1 cellular context compared by ENCODE assay signal in the genomic region with DNA sequence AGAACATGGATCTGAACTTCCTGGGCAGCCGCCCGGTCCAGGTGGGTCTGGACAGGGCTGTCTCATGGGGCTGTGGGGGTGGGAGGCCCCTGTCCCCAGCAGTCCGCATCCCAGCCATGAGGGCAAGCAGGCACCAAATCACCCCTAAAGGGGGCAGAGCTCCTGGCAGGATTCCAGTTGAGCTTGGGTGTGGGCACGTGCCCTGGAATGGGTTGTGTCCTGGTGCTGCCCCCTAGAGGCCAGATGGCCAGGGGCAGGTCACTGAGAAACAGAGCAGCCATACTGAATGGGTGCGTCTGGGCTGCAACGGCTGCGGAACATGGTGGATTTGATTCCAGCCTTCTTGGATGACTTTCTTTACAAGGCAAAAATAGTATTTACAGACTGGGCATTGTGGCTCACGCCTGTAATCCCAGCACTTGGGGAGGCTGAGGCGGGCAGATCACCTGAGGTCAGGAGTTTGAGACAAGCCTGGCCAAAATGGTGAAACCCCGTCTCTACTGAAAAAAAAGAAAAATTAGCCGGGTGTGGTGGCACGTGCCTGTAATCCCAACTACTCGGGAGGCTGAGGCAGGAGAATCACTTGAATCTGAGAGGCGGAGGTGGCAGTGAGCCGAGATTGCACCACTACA.
TF ChIP-seq lines count a peak whose summit lies in the region.
"Not testable (repeated sequence)": the region's sequence is repeated elsewhere in the genome, so short reads cannot be mapped to it uniquely, and the experiment has no call there.

No MANE protein-coding gene starts in this region.

TF ChIP-seq in HepG2, 621 proteins besides CTCF, POLR2A, EP300 and RAD21 (continued from another document and continues in another):
- TF ChIP-seq, protein P1, sequence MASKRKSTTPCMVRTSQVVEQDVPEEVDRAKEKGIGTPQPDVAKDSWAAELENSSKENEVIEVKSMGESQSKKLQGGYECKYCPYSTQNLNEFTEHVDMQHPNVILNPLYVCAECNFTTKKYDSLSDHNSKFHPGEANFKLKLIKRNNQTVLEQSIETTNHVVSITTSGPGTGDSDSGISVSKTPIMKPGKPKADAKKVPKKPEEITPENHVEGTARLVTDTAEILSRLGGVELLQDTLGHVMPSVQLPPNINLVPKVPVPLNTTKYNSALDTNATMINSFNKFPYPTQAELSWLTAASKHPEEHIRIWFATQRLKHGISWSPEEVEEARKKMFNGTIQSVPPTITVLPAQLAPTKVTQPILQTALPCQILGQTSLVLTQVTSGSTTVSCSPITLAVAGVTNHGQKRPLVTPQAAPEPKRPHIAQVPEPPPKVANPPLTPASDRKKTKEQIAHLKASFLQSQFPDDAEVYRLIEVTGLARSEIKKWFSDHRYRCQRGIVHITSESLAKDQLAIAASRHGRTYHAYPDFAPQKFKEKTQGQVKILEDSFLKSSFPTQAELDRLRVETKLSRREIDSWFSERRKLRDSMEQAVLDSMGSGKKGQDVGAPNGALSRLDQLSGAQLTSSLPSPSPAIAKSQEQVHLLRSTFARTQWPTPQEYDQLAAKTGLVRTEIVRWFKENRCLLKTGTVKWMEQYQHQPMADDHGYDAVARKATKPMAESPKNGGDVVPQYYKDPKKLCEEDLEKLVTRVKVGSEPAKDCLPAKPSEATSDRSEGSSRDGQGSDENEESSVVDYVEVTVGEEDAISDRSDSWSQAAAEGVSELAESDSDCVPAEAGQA (IDR thresholded peaks at IDR 0.05; ENCODE audit: low read depth) = peak; percentile 77
- TF ChIP-seq, protein P1 (CRISPR knock-in tag; IDR thresholded peaks at IDR 0.05; ENCODE audit: borderline replicate concordance) = not testable (repeated sequence)
- TF ChIP-seq PATZ1 (CRISPR knock-in tag; IDR thresholded peaks at IDR 0.05) = 0 out of 2 replicates have a peak, but pooled peaks have one; percentile 43
- TF ChIP-seq CBX5 (CRISPR knock-in tag; IDR thresholded peaks at IDR 0.05; ENCODE audit: borderline replicate concordance) = peak; percentile 28; the same call in 1 of the 2 replicates
- TF ChIP-seq, protein P2, sequence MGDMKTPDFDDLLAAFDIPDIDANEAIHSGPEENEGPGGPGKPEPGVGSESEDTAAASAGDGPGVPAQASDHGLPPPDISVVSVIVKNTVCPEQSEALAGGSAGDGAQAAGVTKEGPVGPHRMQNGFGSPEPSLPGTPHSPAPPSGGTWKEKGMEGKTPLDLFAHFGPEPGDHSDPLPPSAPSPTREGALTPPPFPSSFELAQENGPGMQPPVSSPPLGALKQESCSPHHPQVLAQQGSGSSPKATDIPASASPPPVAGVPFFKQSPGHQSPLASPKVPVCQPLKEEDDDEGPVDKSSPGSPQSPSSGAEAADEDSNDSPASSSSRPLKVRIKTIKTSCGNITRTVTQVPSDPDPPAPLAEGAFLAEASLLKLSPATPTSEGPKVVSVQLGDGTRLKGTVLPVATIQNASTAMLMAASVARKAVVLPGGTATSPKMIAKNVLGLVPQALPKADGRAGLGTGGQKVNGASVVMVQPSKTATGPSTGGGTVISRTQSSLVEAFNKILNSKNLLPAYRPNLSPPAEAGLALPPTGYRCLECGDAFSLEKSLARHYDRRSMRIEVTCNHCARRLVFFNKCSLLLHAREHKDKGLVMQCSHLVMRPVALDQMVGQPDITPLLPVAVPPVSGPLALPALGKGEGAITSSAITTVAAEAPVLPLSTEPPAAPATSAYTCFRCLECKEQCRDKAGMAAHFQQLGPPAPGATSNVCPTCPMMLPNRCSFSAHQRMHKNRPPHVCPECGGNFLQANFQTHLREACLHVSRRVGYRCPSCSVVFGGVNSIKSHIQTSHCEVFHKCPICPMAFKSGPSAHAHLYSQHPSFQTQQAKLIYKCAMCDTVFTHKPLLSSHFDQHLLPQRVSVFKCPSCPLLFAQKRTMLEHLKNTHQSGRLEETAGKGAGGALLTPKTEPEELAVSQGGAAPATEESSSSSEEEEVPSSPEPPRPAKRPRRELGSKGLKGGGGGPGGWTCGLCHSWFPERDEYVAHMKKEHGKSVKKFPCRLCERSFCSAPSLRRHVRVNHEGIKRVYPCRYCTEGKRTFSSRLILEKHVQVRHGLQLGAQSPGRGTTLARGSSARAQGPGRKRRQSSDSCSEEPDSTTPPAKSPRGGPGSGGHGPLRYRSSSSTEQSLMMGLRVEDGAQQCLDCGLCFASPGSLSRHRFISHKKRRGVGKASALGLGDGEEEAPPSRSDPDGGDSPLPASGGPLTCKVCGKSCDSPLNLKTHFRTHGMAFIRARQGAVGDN (CRISPR knock-in tag; IDR thresholded peaks at IDR 0.05) = peak; percentile 82
- TF ChIP-seq ZBTB33 (CRISPR knock-in tag; IDR thresholded peaks at IDR 0.05) = peak; percentile 87
- peak; percentile 34; the same call in 1 of the 3 replicates for TF ChIP-seq MXI1 (IDR thresholded peaks at IDR 0.05; ENCODE audit: borderline replicate concordance, low read depth, low read length)
- 0 out of 2 replicates have a peak, but pooled peaks have one; percentile 36 for TF ChIP-seq ZNF205 (CRISPR knock-in tag; IDR thresholded peaks at IDR 0.05)
- TF ChIP-seq ELF3 (CRISPR knock-in tag; IDR thresholded peaks at IDR 0.05) = 0 out of 2 replicates have a peak, but pooled peaks have one; percentile 16
- TF ChIP-seq GATAD2A (CRISPR knock-in tag; IDR thresholded peaks at IDR 0.05) = 0 out of 2 replicates have a peak, but pooled peaks have one; percentile 29
- TF ChIP-seq, protein P3, sequence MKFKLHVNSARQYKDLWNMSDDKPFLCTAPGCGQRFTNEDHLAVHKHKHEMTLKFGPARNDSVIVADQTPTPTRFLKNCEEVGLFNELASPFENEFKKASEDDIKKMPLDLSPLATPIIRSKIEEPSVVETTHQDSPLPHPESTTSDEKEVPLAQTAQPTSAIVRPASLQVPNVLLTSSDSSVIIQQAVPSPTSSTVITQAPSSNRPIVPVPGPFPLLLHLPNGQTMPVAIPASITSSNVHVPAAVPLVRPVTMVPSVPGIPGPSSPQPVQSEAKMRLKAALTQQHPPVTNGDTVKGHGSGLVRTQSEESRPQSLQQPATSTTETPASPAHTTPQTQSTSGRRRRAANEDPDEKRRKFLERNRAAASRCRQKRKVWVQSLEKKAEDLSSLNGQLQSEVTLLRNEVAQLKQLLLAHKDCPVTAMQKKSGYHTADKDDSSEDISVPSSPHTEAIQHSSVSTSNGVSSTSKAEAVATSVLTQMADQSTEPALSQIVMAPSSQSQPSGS (CRISPR knock-in tag; IDR thresholded peaks at IDR 0.05) = 0 out of 2 replicates have a peak, but pooled peaks have one; percentile 37
- TF ChIP-seq ZNF580 (CRISPR knock-in tag; IDR thresholded peaks at IDR 0.05; ENCODE audit: borderline replicate concordance, low read depth) = peak; percentile 20; the same call in 1 of the 2 replicates
- 0 out of 2 replicates have a peak, but pooled peaks have one; percentile 7 for TF ChIP-seq RARA (CRISPR knock-in tag; IDR thresholded peaks at IDR 0.05)
- TF ChIP-seq SMC3 (IDR thresholded peaks at IDR 0.05; ENCODE audit: low read length) = 0 out of 2 replicates have a peak, but pooled peaks have one; percentile 22
- TF ChIP-seq HIC2 (CRISPR knock-in tag; IDR thresholded peaks at IDR 0.05; ENCODE audit: low read depth) = peak; percentile 48; the same call in 1 of the 2 replicates
- 0 out of 2 replicates have a peak, but pooled peaks have one; percentile 22 for TF ChIP-seq ZNF792 (CRISPR knock-in tag; IDR thresholded peaks at IDR 0.05)
- TF ChIP-seq, protein P4, sequence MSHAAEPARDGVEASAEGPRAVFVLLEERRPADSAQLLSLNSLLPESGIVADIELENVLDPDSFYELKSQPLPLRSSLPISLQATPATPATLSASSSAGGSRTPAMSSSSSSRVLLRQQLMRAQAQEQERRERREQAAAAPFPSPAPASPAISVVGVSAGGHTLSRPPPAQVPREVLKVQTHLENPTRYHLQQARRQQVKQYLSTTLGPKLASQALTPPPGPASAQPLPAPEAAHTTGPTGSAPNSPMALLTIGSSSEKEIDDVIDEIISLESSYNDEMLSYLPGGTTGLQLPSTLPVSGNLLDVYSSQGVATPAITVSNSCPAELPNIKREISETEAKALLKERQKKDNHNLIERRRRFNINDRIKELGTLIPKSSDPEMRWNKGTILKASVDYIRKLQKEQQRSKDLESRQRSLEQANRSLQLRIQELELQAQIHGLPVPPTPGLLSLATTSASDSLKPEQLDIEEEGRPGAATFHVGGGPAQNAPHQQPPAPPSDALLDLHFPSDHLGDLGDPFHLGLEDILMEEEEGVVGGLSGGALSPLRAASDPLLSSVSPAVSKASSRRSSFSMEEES (CRISPR knock-in tag; IDR thresholded peaks at IDR 0.05) = 0 out of 2 replicates have a peak, but pooled peaks have one; percentile 21
- 0 out of 2 replicates have a peak, but pooled peaks have one; percentile 15 for TF ChIP-seq ELF1 (CRISPR knock-in tag; IDR thresholded peaks at IDR 0.05)
- TF ChIP-seq ZBTB38 (CRISPR knock-in tag; IDR thresholded peaks at IDR 0.05) = peak; percentile 81
- TF ChIP-seq ZNF768 (CRISPR knock-in tag; IDR thresholded peaks at IDR 0.05) = peak; percentile 43; the same call in 1 of the 2 replicates
- peak; percentile 36; the same call in 1 of the 2 replicates for TF ChIP-seq RXRA (CRISPR knock-in tag; IDR thresholded peaks at IDR 0.05)
